In the genomic region with DNA sequence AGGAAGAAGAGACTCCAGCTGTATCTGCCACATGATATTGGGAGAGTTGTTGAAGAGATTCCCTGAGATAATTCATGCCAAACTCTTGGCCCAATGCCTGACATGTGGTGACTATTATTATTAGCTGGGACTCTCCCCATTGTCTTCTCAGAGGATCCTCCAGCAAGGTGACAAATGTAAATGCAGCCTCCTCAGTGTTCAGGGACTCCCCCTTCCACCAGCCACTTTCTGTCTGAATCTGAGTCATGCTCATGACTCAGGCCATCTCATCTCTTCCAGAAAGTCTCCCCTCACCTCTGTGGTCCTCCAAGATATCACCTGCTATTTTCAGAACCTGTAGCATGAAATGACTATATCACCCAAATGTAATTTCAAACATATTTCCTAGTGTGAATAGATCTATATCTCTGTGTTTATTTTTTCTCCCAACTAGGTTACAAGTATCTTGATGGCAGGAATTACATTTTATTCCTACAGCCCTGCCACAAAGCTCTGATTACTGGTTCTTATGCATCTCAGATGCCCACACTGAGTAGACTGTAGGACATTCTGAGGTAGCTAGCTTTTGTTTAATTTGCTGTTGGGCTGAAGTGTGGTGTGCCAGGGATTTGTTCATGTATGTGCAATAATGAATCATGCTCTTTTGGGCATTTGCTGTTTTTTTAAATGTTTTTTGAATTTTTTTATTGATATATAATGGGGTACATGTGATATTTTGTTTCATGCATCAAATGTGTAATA, we compare ENCODE assay signal across 8 cellular contexts.
A peak's percentile ranks its signal among the peaks of the same experiment; 100 is the strongest.
DNase-seq lines count a peak whose midpoint lies in the region; ATAC-seq lines count a peak whose summit lies in the region.
"Had no signal": no experiment of that assay in that cellular context is flagged by ENCODE, and none has a peak within 500 bp of the region (broad histone marks: within the 10 kb centered on the region; RNA-seq: fewer than 3 reads in every experiment).

No MANE protein-coding gene starts in this region.

- no peaks in the 10 kb centered on the region for H3K4me1 ChIP-seq in naive thymus-derived CD4-positive, alpha-beta T cell (ENCODE audit: control insufficient read depth in 2 of 2, insufficient read depth in 2 of 2, low read length in 2 of 2)

- no peak overlapping the region for H3K4me3 ChIP-seq in naive thymus-derived CD4-positive, alpha-beta T cell (ENCODE audit: low read length)
- H3K4me3 ChIP-seq: lower lobe of right lung had no signal

- H3K4me1 Mint-ChIP-seq in naive thymus-derived CD4-positive, alpha-beta T cell = peaks cover 0 to 40% (median 0%) of the 10 kb centered on the region in 7 donors

- intact Hi-C loops in naive thymus-derived CD4-positive, alpha-beta T cell (cut with micrococcal nuclease) = loop anchor here in 1 of 2 donors (1.0 to 10.0 kb wide), 3 partner anchors 45 to 318 kb away; no protein-coding TSS in a partner anchor

- peaks cover 0 to 5% (median 0%) of the 10 kb centered on the region in 11 donors for H3K9me3 Mint-ChIP-seq in naive thymus-derived CD4-positive, alpha-beta T cell

- DNase-seq in GM19240 (ENCODE audit: insufficient read length, low spot score) = peak; percentile 74
- peak; percentile 17 to 76 for DNase-seq in activated CD4-positive, alpha-beta T cell treated with anti-CD3 and anti-CD28 coated beads, Interleukin-2, amount 50 U/mL, for 24 hours (ENCODE audit: low read depth in 1 of 2, low spot score in 1 of 2)
- DNase-seq in naive thymus-derived CD4-positive, alpha-beta T cell = peak in 1 of 9 donors; percentile 56
- DNase-seq in NCI-H187 (lab: John Stamatoyannopoulos, UW) = no peak
- no peak for DNase-seq in epidermal melanocyte (ENCODE audit: insufficient read length, low spot score)
- no peak for DNase-seq in cerebellar nuclear complex (lab: John Stamatoyannopoulos, UW)
- DNase-seq: lower lobe of right lung had no signal

- no peaks in the 10 kb centered on the region for H3K27me3 ChIP-seq in naive thymus-derived CD4-positive, alpha-beta T cell (ENCODE audit: control insufficient read depth in 2 of 2, insufficient read depth in 2 of 2, low read length in 2 of 2)

- H3K9me3 ChIP-seq in naive thymus-derived CD4-positive, alpha-beta T cell (ENCODE audit: control insufficient read depth in 2 of 3, low read length in 3 of 3) = no peaks in the 10 kb centered on the region
- H3K9me3 ChIP-seq: lower lobe of right lung had no signal

- peak; percentile 87 for ATAC-seq in HG03039 (IDR thresholded peaks at IDR 0.05; ENCODE audit: unreplicated experiment)
- peak; percentile 50 for ATAC-seq in naive thymus-derived CD4-positive, alpha-beta T cell

- POLR2A ChIA-PET in naive thymus-derived CD4-positive, alpha-beta T cell (lab: Charles Lee) = interaction anchor here (1.0 kb wide), 1 partner anchor 267 kb away, joined by 3 read pairs; no protein-coding TSS in a partner anchor

- no peak overlapping the region for H3K4me3 Mint-ChIP-seq in naive thymus-derived CD4-positive, alpha-beta T cell

- CTCF ChIA-PET in naive thymus-derived CD4-positive, alpha-beta T cell (lab: Charles Lee) = no interaction called here

- H3K36me3 Mint-ChIP-seq in naive thymus-derived CD4-positive, alpha-beta T cell = no peaks in the 10 kb centered on the region

- H3K27ac ChIP-seq in naive thymus-derived CD4-positive, alpha-beta T cell (ENCODE audit: low read depth, low read length) = no peak overlapping the region
- H3K27ac ChIP-seq: lower lobe of right lung had no signal

- H3K27me3 Mint-ChIP-seq in naive thymus-derived CD4-positive, alpha-beta T cell = peaks cover 0 to 70% (median 4%) of the 10 kb centered on the region in 5 donors

- no peaks in the 10 kb centered on the region for H3K36me3 ChIP-seq in naive thymus-derived CD4-positive, alpha-beta T cell (ENCODE audit: control insufficient read depth in 2 of 3, insufficient read depth in 3 of 3, low read length in 3 of 3)
- H3K36me3 ChIP-seq: lower lobe of right lung had no signal

- H3K27ac Mint-ChIP-seq in naive thymus-derived CD4-positive, alpha-beta T cell = no peak overlapping the region

Comparison
In these comparisons a context has a peak if more than half of its experiments do, and no peak if none do; other contexts are left out.
1. DNase-seq: peak in GM19240 (single experiment) and activated CD4-positive, alpha-beta T cell treated with anti-CD3 and anti-CD28 coated beads, Interleukin-2, amount 50 U/mL, for 24 hours (2 of 2); none in NCI-H187 (0 of 2), epidermal melanocyte (single experiment) and cerebellar nuclear complex (0 of 2).